In the genomic region with DNA sequence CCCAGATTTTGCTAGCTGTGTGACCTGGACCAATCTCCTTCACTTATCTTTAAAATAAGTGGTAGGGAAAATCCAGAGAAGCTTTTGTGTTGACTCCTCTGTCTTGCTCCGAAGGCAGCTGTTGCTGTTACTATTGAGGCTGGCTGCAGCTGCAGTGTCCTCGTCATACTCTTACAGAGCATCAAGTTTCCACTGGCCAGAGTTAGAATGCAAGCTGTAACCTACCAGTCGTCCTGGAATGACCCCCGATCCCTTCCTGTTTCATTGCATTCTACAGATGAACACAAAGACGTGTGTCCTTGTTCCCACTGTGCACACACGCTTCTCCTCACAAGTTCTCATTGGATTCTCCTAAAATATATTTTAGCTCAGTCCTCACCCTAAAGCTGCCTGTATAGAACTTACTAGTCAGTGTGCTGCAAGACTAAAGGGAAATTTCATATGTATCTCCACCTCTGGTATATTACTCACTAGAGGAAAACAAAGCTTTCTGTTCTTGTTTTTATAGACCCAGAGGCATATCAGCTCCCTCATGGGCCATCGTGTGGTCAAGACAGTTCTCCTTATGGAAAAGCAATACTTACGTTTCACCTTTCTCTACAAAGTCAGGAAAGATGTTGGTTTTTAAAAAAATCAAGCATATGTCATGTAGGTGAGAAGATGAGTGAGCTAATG, we compare ENCODE assay signal across 18 cellular contexts.
DNase-seq lines count a peak whose midpoint lies in the region; ATAC-seq and TF ChIP-seq lines count a peak whose summit lies in the region.
"Had no signal": no experiment of that assay in that cellular context is flagged by ENCODE, and none has a peak within 500 bp of the region (broad histone marks: within the 10 kb centered on the region; RNA-seq: fewer than 3 reads in every experiment).

No MANE protein-coding gene starts in this region.

- no peak overlapping the region for H3K27ac ChIP-seq in neural progenitor cell
- H3K27ac ChIP-seq: neutrophil, vagina, WERI-Rb-1 had no signal

- H3K27me3 Mint-ChIP-seq in neural progenitor cell (ENCODE audit: insufficient read depth, low read depth) = peaks cover 5% of the 10 kb centered on the region

- no peaks in the 10 kb centered on the region for H3K27me3 ChIP-seq in neural progenitor cell
- H3K27me3 ChIP-seq: neutrophil, vagina had no signal

- no peak overlapping the region for H3K4me3 Mint-ChIP-seq in neural progenitor cell
- no peak overlapping the region for H3K4me3 Mint-ChIP-seq in stimulated activated effector memory CD8-positive, alpha-beta T cell treated with anti-CD3 and anti-CD28 coated beads, Interleukin-12 subunit alpha, Interleukin-12 subunit beta, amount 100 ng/mL, for 72 hours
- H3K4me3 Mint-ChIP-seq: activated naive CD8-positive, alpha-beta T cell treated with anti-CD3 and anti-CD28 coated beads for 36 hours had no signal

- H3K4me1 Mint-ChIP-seq in neural progenitor cell = peaks cover 9% of the 10 kb centered on the region
- H3K4me1 Mint-ChIP-seq in stimulated activated effector memory CD8-positive, alpha-beta T cell treated with anti-CD3 and anti-CD28 coated beads, Interleukin-12 subunit alpha, Interleukin-12 subunit beta, amount 100 ng/mL, for 72 hours = no peaks in the 10 kb centered on the region
- H3K4me1 Mint-ChIP-seq: activated naive CD8-positive, alpha-beta T cell treated with anti-CD3 and anti-CD28 coated beads for 36 hours had no signal

- H4K20me1 ChIP-seq in neural progenitor cell (ENCODE audit: low read depth) = no peaks in the 10 kb centered on the region

- DNase-seq in AG08395 (ENCODE audit: low spot score) (peak; percentile 25), RPMI7951 (ENCODE audit: low read depth) (peak; percentile 15), fibroblast of villous mesenchyme (ENCODE audit: low read depth) (peak; percentile 31), neural progenitor cell (ENCODE audit: low spot score) (peak; percentile 55), epidermal melanocyte (ENCODE audit: insufficient read length, low spot score) (no peak)
- no peak for DNase-seq in stimulated activated effector memory CD8-positive, alpha-beta T cell treated with anti-CD3 and anti-CD28 coated beads, Interleukin-12 subunit alpha, Interleukin-12 subunit beta, amount 100 ng/mL, for 72 hours (ENCODE audit: low spot score in 2 of 2)
- DNase-seq: activated naive CD8-positive, alpha-beta T cell treated with anti-CD3 and anti-CD28 coated beads for 36 hours; cortex of kidney; DND-41; kidney glomerular epithelial cell; NCI-H1092 treated with DMSO at 0.1 percent for 48 hours; NCI-H82; WERI-Rb-1 had no signal

- H3K4me1 ChIP-seq in neural progenitor cell = no peaks in the 10 kb centered on the region
- H3K4me1 ChIP-seq: vagina had no signal

- H3K4me2 ChIP-seq in neural progenitor cell = no peak overlapping the region

- peak overlapping the region; percentile 59 for H2AFZ ChIP-seq in neural progenitor cell (replicated peaks)

- ATAC-seq in GM19395 (IDR thresholded peaks at IDR 0.05; ENCODE audit: unreplicated experiment) = no peak
- no peak for ATAC-seq in HG02973 (IDR thresholded peaks at IDR 0.05; ENCODE audit: unreplicated experiment)
- no peak for ATAC-seq in stimulated activated effector memory CD8-positive, alpha-beta T cell treated with anti-CD3 and anti-CD28 coated beads, Interleukin-12 subunit alpha, Interleukin-12 subunit beta, amount 100 ng/mL, for 72 hours
- ATAC-seq: SK-N-SH treated with all-trans-retinoic acid at 6 μM for 48 hours had no signal

- no peaks in the 10 kb centered on the region for H3K36me3 Mint-ChIP-seq in neural progenitor cell
- no peaks in the 10 kb centered on the region for H3K36me3 Mint-ChIP-seq in stimulated activated effector memory CD8-positive, alpha-beta T cell treated with anti-CD3 and anti-CD28 coated beads, Interleukin-12 subunit alpha, Interleukin-12 subunit beta, amount 100 ng/mL, for 72 hours
- H3K36me3 Mint-ChIP-seq: activated naive CD8-positive, alpha-beta T cell treated with anti-CD3 and anti-CD28 coated beads for 36 hours had no signal

- H3K4me3 ChIP-seq in fibroblast of villous mesenchyme (ENCODE audit: low read depth, low read length) (no peak overlapping the region), neural progenitor cell (no peak overlapping the region)
- H3K4me3 ChIP-seq: vagina had no signal

- H3F3A ChIP-seq in neural progenitor cell (ENCODE audit: low read depth) = no peaks in the 10 kb centered on the region

- no peaks in the 10 kb centered on the region for H3K9me3 ChIP-seq in neural progenitor cell (ENCODE audit: low read depth)
- H3K9me3 ChIP-seq: neutrophil, vagina had no signal

- no peaks in the 10 kb centered on the region for H3K36me3 ChIP-seq in neural progenitor cell
- H3K36me3 ChIP-seq: neutrophil, vagina, WERI-Rb-1 had no signal

- no peaks in the 10 kb centered on the region for H3K9me3 Mint-ChIP-seq in neural progenitor cell
- peaks cover 3% of the 10 kb centered on the region for H3K9me3 Mint-ChIP-seq in stimulated activated effector memory CD8-positive, alpha-beta T cell treated with anti-CD3 and anti-CD28 coated beads, Interleukin-12 subunit alpha, Interleukin-12 subunit beta, amount 100 ng/mL, for 72 hours
- H3K9me3 Mint-ChIP-seq: activated naive CD8-positive, alpha-beta T cell treated with anti-CD3 and anti-CD28 coated beads for 36 hours had no signal

- no peak for TF ChIP-seq CTCF in fibroblast of villous mesenchyme (IDR thresholded peaks at IDR 0.05; ENCODE audit: insufficient read depth, low read depth, low read length)
- no peak for TF ChIP-seq CTCF in neural progenitor cell (IDR thresholded peaks at IDR 0.05)

- H3K79me2 ChIP-seq in neural progenitor cell (ENCODE audit: low read depth) = no peaks in the 10 kb centered on the region

- no peak overlapping the region for H3K9ac ChIP-seq in neural progenitor cell

- no peak overlapping the region for H3K27ac Mint-ChIP-seq in neural progenitor cell
- H3K27ac Mint-ChIP-seq in stimulated activated effector memory CD8-positive, alpha-beta T cell treated with anti-CD3 and anti-CD28 coated beads, Interleukin-12 subunit alpha, Interleukin-12 subunit beta, amount 100 ng/mL, for 72 hours = no peak overlapping the region
- H3K27ac Mint-ChIP-seq: activated naive CD8-positive, alpha-beta T cell treated with anti-CD3 and anti-CD28 coated beads for 36 hours had no signal

Comparison
In these comparisons a context has a peak if more than half of its experiments do, and no peak if none do; other contexts are left out.
1. DNase-seq: peak in AG08395 (single experiment), RPMI7951 (single experiment), fibroblast of villous mesenchyme (single experiment) and neural progenitor cell (single experiment); none in epidermal melanocyte (single experiment) and stimulated activated effector memory CD8-positive, alpha-beta T cell treated with anti-CD3 and anti-CD28 coated beads, Interleukin-12 subunit alpha, Interleukin-12 subunit beta, amount 100 ng/mL, for 72 hours (0 of 2).